In the genomic region with DNA sequence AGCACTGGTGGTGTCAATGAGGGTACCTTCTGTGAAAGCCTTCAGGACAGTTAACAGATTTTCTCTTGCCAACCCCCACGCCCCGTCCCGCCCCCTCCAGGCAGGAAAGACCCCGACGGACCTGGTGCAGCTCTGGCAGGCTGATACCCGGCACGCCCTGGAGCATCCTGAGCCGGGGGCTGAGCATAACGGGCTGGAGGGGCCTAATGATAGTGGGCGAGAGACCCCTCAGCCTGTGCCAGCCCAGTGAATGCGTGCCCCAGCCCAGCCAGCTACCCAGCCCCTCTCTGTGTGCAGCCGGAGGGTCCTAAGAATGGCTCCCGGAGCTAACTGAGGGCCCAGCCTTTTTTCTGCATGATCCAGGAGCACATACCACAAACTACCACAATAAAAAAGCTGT, we compare ENCODE assay signal across 21 cellular contexts. TPM values are rescaled to one million over a fixed set of nuclear protein-coding genes. Genes with fewer than 3 reads are reported as not detected.
DNase-seq lines count a peak whose midpoint lies in the region; ATAC-seq and TF ChIP-seq lines count a peak whose summit lies in the region.
"Had no signal": no experiment of that assay in that cellular context is flagged by ENCODE, and none has a peak within 500 bp of the region (broad histone marks: within the 10 kb centered on the region; RNA-seq: fewer than 3 reads in every experiment).

No MANE protein-coding gene starts in this region.

- no peak for TF ChIP-seq POLR2A in body of pancreas (IDR thresholded peaks at IDR 0.05)

- H3F3A ChIP-seq in SK-N-SH (replicated peaks; ENCODE audit: insufficient read depth): no peaks in the 10 kb centered on the region

- H3K9ac ChIP-seq in SK-N-SH (no peak overlapping the region), liver (ENCODE audit: low read depth in 1 of 2, low read length in 2 of 2) (peak overlapping the region in 1 of 2 donors; percentile 50)

- no peaks in the 10 kb centered on the region for H3K9me3 ChIP-seq in SK-N-SH
- no peaks in the 10 kb centered on the region for H3K9me3 ChIP-seq in body of pancreas
- no peaks in the 10 kb centered on the region for H3K9me3 ChIP-seq in liver (ENCODE audit: control insufficient read depth in 4 of 4, low read length in 3 of 4)
- H3K9me3 ChIP-seq: BE2C had no signal

- H3K4me2 ChIP-seq in SK-N-SH: no peak overlapping the region
- H3K4me2 ChIP-seq: smooth muscle cell had no signal

- ATAC-seq in SK-N-SH treated with all-trans-retinoic acid at 6 μM for 48 hours (no peak), body of pancreas (no peak), GM19351 (IDR thresholded peaks at IDR 0.05; ENCODE audit: unreplicated experiment) (no peak)
- ATAC-seq: activated CD4-positive, CD25-positive, alpha-beta regulatory T cell treated with anti-CD3 and anti-CD28 coated beads, Interleukin-2, amount 50 U/mL, for 24 hours had no signal

- H3K4me1 ChIP-seq in SK-N-SH (ENCODE audit: control insufficient read depth in 1 of 2, insufficient read depth in 2 of 2, low read depth in 1 of 2, low read length in 1 of 2) (peaks cover 0 to 21% of the 10 kb centered on the region in 2 experiments; a peak in 1 of 4 replicates), body of pancreas (peaks cover 23% of the 10 kb centered on the region), liver (ENCODE audit: control insufficient read depth in 4 of 4, insufficient read depth in 4 of 4, low read length in 3 of 4) (peaks cover 3 to 45% (median 30%) of the 10 kb centered on the region in 4 donors)

- no peak for TF ChIP-seq EP300 in SK-N-SH (IDR thresholded peaks at IDR 0.05; ENCODE audit: borderline replicate concordance in 1 of 2, low read depth in 1 of 2, low read length in 1 of 2)

- TF ChIP-seq RAD21 in SK-N-SH (IDR thresholded peaks at IDR 0.05; ENCODE audit: low read length) (no peak), liver (IDR thresholded peaks at IDR 0.05) (no peak)

- DNase-seq in SK-N-SH: peak; percentile 22
- DNase-seq in body of pancreas: no peak
- DNase-seq in substantia nigra (lab: John Stamatoyannopoulos, UW): peak in 1 of 49 donors; percentile 6
- DNase-seq in activated CD4-positive, CD25-positive, alpha-beta regulatory T cell treated with anti-CD3 and anti-CD28 coated beads, Interleukin-2, amount 50 U/mL, for 72 hours: no peak
- DNase-seq in COLO668 (lab: John Stamatoyannopoulos, UW; ENCODE audit: unreplicated experiment): no peak
- DNase-seq: 8988T; activated CD8-positive, alpha-beta memory T cell treated with anti-CD3 and anti-CD28 coated beads for 24 hours; cortex of kidney; naive B cell; NCI-H1417 treated with DMSO at 0.1 percent for 48 hours; NCI-H524 treated with DMSO at 0.1 percent for 48 hours; stimulated activated CD4-positive, alpha-beta T cell treated with anti-CD3 and anti-CD28 coated beads, Interleukin-4, amount 100 ng/mL, for 24 hours had no signal

- no peaks in the 10 kb centered on the region for H3K79me2 ChIP-seq in SK-N-SH (ENCODE audit: insufficient read depth)

- TF ChIP-seq CTCF in SK-N-SH (IDR thresholded peaks at IDR 0.05) (no peak), body of pancreas (IDR thresholded peaks at IDR 0.05) (no peak), liver (IDR thresholded peaks at IDR 0.05; ENCODE audit: low read depth, low read length, missing input control) (no peak)

- H3K4me3 ChIP-seq in SK-N-SH (ENCODE audit: low read depth in 2 of 2, low read length in 1 of 2): no peak overlapping the region
- H3K4me3 ChIP-seq in body of pancreas: no peak overlapping the region
- H3K4me3 ChIP-seq in liver (ENCODE audit: low read depth in 1 of 3, low read length in 3 of 3): no peak overlapping the region
- H3K4me3 ChIP-seq: smooth muscle cell had no signal

- intact Hi-C loops in body of pancreas (cut with DNase I): no loop called here

- H3K27me3 ChIP-seq in SK-N-SH (ENCODE audit: insufficient read depth): no peaks in the 10 kb centered on the region
- no peaks in the 10 kb centered on the region for H3K27me3 ChIP-seq in body of pancreas
- H3K27me3 ChIP-seq in liver (ENCODE audit: control insufficient read depth in 4 of 4, insufficient read depth in 4 of 4, low read length in 3 of 4): no peaks in the 10 kb centered on the region
- H3K27me3 ChIP-seq: BE2C had no signal

- no peaks in the 10 kb centered on the region for H4K20me1 ChIP-seq in SK-N-SH (ENCODE audit: insufficient read depth)

- H3K27ac ChIP-seq in SK-N-SH (ENCODE audit: low read depth in 2 of 2, low read length in 1 of 2) (peak overlapping the region in 1 of 2 experiments; percentile 62; a peak in 2 of 4 replicates), body of pancreas (peak overlapping the region in 3 of 4 donors; percentile 80 to 83 (median 82)), liver (ENCODE audit: low read depth in 1 of 2, low read length in 2 of 2) (peak overlapping the region; percentile 87 to 89), substantia nigra (ENCODE audit: low read depth, low read length, poor library complexity, severe bottlenecking) (peak overlapping the region; percentile 91)
- H3K27ac ChIP-seq: HL-60 had no signal

- H3K36me3 ChIP-seq in SK-N-SH (replicated peaks in 1 of 2; ENCODE audit: control insufficient read depth in 1 of 2, insufficient read depth in 2 of 2, low read length in 1 of 2) (no peaks in the 10 kb centered on the region), body of pancreas (replicated peaks in 1 of 2; ENCODE audit: insufficient read depth in 1 of 2, low read depth in 2 of 2) (no peaks in the 10 kb centered on the region), liver (ENCODE audit: control insufficient read depth in 4 of 4, insufficient read depth in 3 of 4, low read depth in 1 of 4, low read length in 3 of 4) (no peaks in the 10 kb centered on the region)
- H3K36me3 ChIP-seq: BE2C had no signal

- POLR2A ChIA-PET in SK-N-SH (lab: Yijun Ruan, JAX): interaction anchor here (0.9 kb wide), 1 partner anchor 10 kb away, joined by 3 read pairs; no protein-coding TSS in a partner anchor

- H2AFZ ChIP-seq in SK-N-SH (ENCODE audit: low read depth): peak overlapping the region; percentile 85; the same call in 1 of the 2 replicates

- CTCF ChIA-PET in SK-N-SH (lab: Yijun Ruan, JAX): interaction anchor here (1.4 to 7.1 kb wide), 3 partner anchors 12 to 30 kb away, joined by 4 to 60 read pairs (median 7); a partner anchor contains a TSS

- 95% methylated on average over 6 of the region's 13 CpGs for WGBS in SK-N-SH (ENCODE audit: low lambda C conversion rate)
- 89% methylated on average over 13 of the region's 13 CpGs; no CpG with 5 or more reads in 1 of the 2 donors for whole genome bisulfite sequencing in body of pancreas, 2 donors
- WGBS in liver: 95% methylated on average over 13 of the region's 13 CpGs

- H3K9me2 ChIP-seq in SK-N-SH: no peaks in the 10 kb centered on the region

TF ChIP-seq in SK-N-SH, 30 proteins besides CTCF, POLR2A, EP300 and RAD21 (continues in another document):
- TF ChIP-seq RXRA (IDR thresholded peaks at IDR 0.05; ENCODE audit: borderline replicate concordance, low read depth) (no peak), YY1 (IDR thresholded peaks at IDR 0.05; ENCODE audit: low read depth) (no peak)

TF ChIP-seq in SK-N-SH treated with all-trans-retinoic acid at 6 μM for 48 hours, 23 proteins besides CTCF, POLR2A, EP300 and RAD21 (continues in another document):
- no peak for TF ChIP-seq SNAI2 (CRISPR knock-in tag; IDR thresholded peaks at IDR 0.05)
- no peak for TF ChIP-seq ZFP30 (CRISPR knock-in tag; IDR thresholded peaks at IDR 0.05)
- TF ChIP-seq ZNF8 (CRISPR knock-in tag; IDR thresholded peaks at IDR 0.05): no peak
- TF ChIP-seq ZNF70 (CRISPR knock-in tag; IDR thresholded peaks at IDR 0.05): no peak
- TF ChIP-seq OSR1 (CRISPR knock-in tag; IDR thresholded peaks at IDR 0.05): no peak
- no peak for TF ChIP-seq TCF4 (CRISPR knock-in tag; IDR thresholded peaks at IDR 0.05; ENCODE audit: borderline replicate concordance)
- TF ChIP-seq CSDC2 (CRISPR knock-in tag; IDR thresholded peaks at IDR 0.05): no peak
- no peak for TF ChIP-seq ESRRG (CRISPR knock-in tag; IDR thresholded peaks at IDR 0.05)
- TF ChIP-seq ZC3H10 (CRISPR knock-in tag; IDR thresholded peaks at IDR 0.05): no peak

TF ChIP-seq in liver, 16 proteins besides CTCF, POLR2A, EP300 and RAD21 (continues in another document):
- TF ChIP-seq FOXA1 (IDR thresholded peaks at IDR 0.05): no peak
- no peak for TF ChIP-seq HNF4G (IDR thresholded peaks at IDR 0.05)
- TF ChIP-seq HNF4A (conservative IDR thresholded peaks at IDR 0.05): no peak
- no peak for TF ChIP-seq RXRA (IDR thresholded peaks at IDR 0.05)
- no peak for TF ChIP-seq FOXA2 (IDR thresholded peaks at IDR 0.05)
- TF ChIP-seq, protein P1, sequence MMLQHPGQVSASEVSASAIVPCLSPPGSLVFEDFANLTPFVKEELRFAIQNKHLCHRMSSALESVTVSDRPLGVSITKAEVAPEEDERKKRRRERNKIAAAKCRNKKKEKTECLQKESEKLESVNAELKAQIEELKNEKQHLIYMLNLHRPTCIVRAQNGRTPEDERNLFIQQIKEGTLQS (IDR thresholded peaks at IDR 0.05): no peak
- no peak for TF ChIP-seq EGR1 (IDR thresholded peaks at IDR 0.05; ENCODE audit: low read depth in 2 of 2)
- TF ChIP-seq NR2F2 (IDR thresholded peaks at IDR 0.05): no peak

RNA-seq across cellular contexts. Expression of a gene that starts 0.7 kb away (rescaled TPM):
- polyA plus RNA-seq in SK-N-SH (2012; rRNA removed) (2.9 and 4.8 TPM in 2 replicates), liver (10 to 100 TPM; 23.8 to 31.4 TPM)
- polyA plus RNA-seq in SK-N-SH (2012; cell fraction: cytosol; rRNA removed): 1.9 and 3.0 TPM in 2 replicates
- 5.9 and 9.4 TPM in 2 replicates for polyA plus RNA-seq in SK-N-SH (2012; cell fraction: nucleus; rRNA removed)
- total RNA-seq in body of pancreas (10 to 100 TPM in 1 of 2 donors, 1 to 10 TPM in 1; 7.3 to 16.3 TPM), liver (10 to 100 TPM; 21.7 to 21.8 TPM)
- total RNA-seq: smooth muscle cell had no signal
- polyA plus RNA-seq: IgD-negative memory B cell had no signal

RNA-seq across cellular contexts. Expression of a gene that starts 6.0 kb away (rescaled TPM):
- polyA plus RNA-seq in SK-N-SH (2012; rRNA removed) (0.07 and 0.19 TPM in 2 replicates), liver (under 1 TPM; 0.16 to 0.26 TPM)
- polyA plus RNA-seq in SK-N-SH (2012; cell fraction: cytosol; rRNA removed): 0.05 TPM in 1 of 2 replicates, not detected in the other
- 0.56 and 0.96 TPM in 2 replicates for polyA plus RNA-seq in SK-N-SH (2012; cell fraction: nucleus; rRNA removed)
- total RNA-seq in body of pancreas (1 to 10 TPM in 1 of 2 donors, not detected in 1; 1.3 TPM), liver (1 to 10 TPM in 1 of 2 donors, under 1 TPM in 1; 0.56 to 3.0 TPM)
- total RNA-seq: smooth muscle cell had no signal
- polyA plus RNA-seq: IgD-negative memory B cell, smooth muscle cell had no signal

RNA-seq across cellular contexts. Expression of a gene that starts 10.9 kb away (rescaled TPM):
- 0.72 and 0.99 TPM in 2 replicates for polyA plus RNA-seq in SK-N-SH (2012; rRNA removed)
- 0.75 and 0.82 TPM in 2 replicates for polyA plus RNA-seq in SK-N-SH (2012; cell fraction: cytosol; rRNA removed)
- polyA plus RNA-seq in SK-N-SH (2012; cell fraction: nucleus; rRNA removed): 1.6 and 2.2 TPM in 2 replicates
- total RNA-seq in body of pancreas: not detected
- not detected for total RNA-seq in liver
- not detected for polyA plus RNA-seq in liver
- total RNA-seq: progenitor cell of endocrine pancreas, smooth muscle cell had no signal
- polyA plus RNA-seq: IgD-negative memory B cell had no signal

RNA-seq across cellular contexts. Expression of a gene that starts 49.8 kb away (rescaled TPM):
- polyA plus RNA-seq in SK-N-SH (2012; rRNA removed) (31.4 and 31.7 TPM in 2 replicates), liver (1 to 10 TPM; 1.7 to 3.1 TPM)
- 32.9 and 36.8 TPM in 2 replicates for polyA plus RNA-seq in SK-N-SH (2012; cell fraction: cytosol; rRNA removed)
- 14.5 and 19.6 TPM in 2 replicates for polyA plus RNA-seq in SK-N-SH (2012; cell fraction: nucleus; rRNA removed)
- total RNA-seq in body of pancreas (1 to 10 TPM; 4.9 to 8.3 TPM), liver (1 to 10 TPM in 1 of 2 donors, under 1 TPM in 1; 0.42 to 2.5 TPM)

RNA-seq across cellular contexts. Expression of a gene that starts 57.0 kb away (rescaled TPM):
- polyA plus RNA-seq in SK-N-SH (2012; rRNA removed) (23.8 and 31.4 TPM in 2 replicates), liver (10 to 100 TPM in 1 of 2 donors, 1 to 10 TPM in 1; 4.4 to 10.2 TPM)
- 18.2 and 23.3 TPM in 2 replicates for polyA plus RNA-seq in SK-N-SH (2012; cell fraction: cytosol; rRNA removed)
- 22.7 and 27.9 TPM in 2 replicates for polyA plus RNA-seq in SK-N-SH (2012; cell fraction: nucleus; rRNA removed)
- total RNA-seq in body of pancreas (1 to 10 TPM; 3.6 to 5.7 TPM), liver (10 to 100 TPM; 12.1 to 17.6 TPM)
